Comparison of ENCODE assay signal across 22 cellular contexts in genomic region chr3:27079427-27080105, GRCh38.
DNase-seq lines count a peak whose midpoint lies in the region; TF ChIP-seq lines count a peak whose summit lies in the region.
"Had no signal": no experiment of that assay in that cellular context is flagged by ENCODE, and none has a peak within 500 bp of the region (broad histone marks: within the 10 kb centered on the region; RNA-seq: fewer than 3 reads in every experiment).

No MANE protein-coding gene starts in this region.

- no peak overlapping the region for H3K4me3 ChIP-seq in fibroblast of mammary gland (ENCODE audit: control insufficient read depth, low read depth, low read length)
- H3K4me3 ChIP-seq: K562, Peyer's patch, spleen, upper lobe of right lung had no signal

- DNase-seq in EH (ENCODE audit: low read depth) (peak; percentile 31), NCI-H69 (lab: John Stamatoyannopoulos, UW) (peak; percentile 42), fibroblast of mammary gland (ENCODE audit: low read depth) (peak; percentile 65), myocyte (ENCODE audit: low read depth) (peak; percentile 77), GF-D8 (lab: John Stamatoyannopoulos, UW) (no peak), T-helper 1 cell (no peak), middle frontal gyrus (ENCODE audit: extremely low spot score, low spot score) (no peak), NCI-H187 treated with DMSO at 0.1 percent for 48 hours (lab: John Stamatoyannopoulos, UW) (no peak)
- DNase-seq: activated CD4-positive, CD25-positive, alpha-beta regulatory T cell; activated CD8-positive, alpha-beta T cell treated with anti-CD3 and anti-CD28 coated beads for 36 hours; activated naive CD4-positive, alpha-beta T cell treated with Interleukin-2 at 50 U/mL for 16 hours; activated T-cell treated with anti-CD3 and anti-CD28 coated beads, Interleukin-2, amount 50 U/mL, for 1 hour; BE2C; COR-L47; erythroblast; NCI-H1694; Peyer's patch; spleen; stimulated activated CD4-positive, alpha-beta T cell treated with anti-CD3 and anti-CD28 coated beads, Interleukin-4, amount 100 ng/mL, for 4 hours; T-helper 9 cell; upper lobe of right lung had no signal

- no peak for TF ChIP-seq CTCF in fibroblast of mammary gland (conservative IDR thresholded peaks at IDR 0.05; ENCODE audit: control insufficient read depth, insufficient read depth, low read depth, low read length)

Comparison
In these comparisons a context has a peak if more than half of its experiments do, and no peak if none do; other contexts are left out.
1. DNase-seq: peak in EH (single experiment), NCI-H69 (single experiment), fibroblast of mammary gland (single experiment) and myocyte (single experiment); none in GF-D8 (single experiment), T-helper 1 cell (0 of 5), middle frontal gyrus (single experiment) and NCI-H187 treated with DMSO at 0.1 percent for 48 hours (single experiment).